ENCODE assay signal across 30 cellular contexts in genomic region chr10:3750884-3751283, GRCh38. TPM values are rescaled to one million over a fixed set of nuclear protein-coding genes. Genes with fewer than 3 reads are reported as not detected.
A peak's percentile ranks its signal among the peaks of the same experiment; 100 is the strongest.
DNase-seq lines count a peak whose midpoint lies in the region; ATAC-seq and TF ChIP-seq lines count a peak whose summit lies in the region.
"Had no signal": no experiment of that assay in that cellular context is flagged by ENCODE, and none has a peak within 500 bp of the region (broad histone marks: within the 10 kb centered on the region; RNA-seq: fewer than 3 reads in every experiment).

No MANE protein-coding gene starts in this region.

- H3K4me3 Mint-ChIP-seq in activated CD4-positive, alpha-beta T cell treated with anti-CD3 and anti-CD28 coated beads, Interleukin-2, amount 10 ng/mL, durations not matched to agents 7 days and 5 days, result no peak overlapping the region
- H3K4me3 Mint-ChIP-seq in activated CD4-positive, alpha-beta T cell treated with anti-CD3 and anti-CD28 coated beads for 36 hours, result no peak overlapping the region
- no peak overlapping the region for H3K4me3 Mint-ChIP-seq in nephron progenitor cell
- H3K4me3 Mint-ChIP-seq: activated naive CD8-positive, alpha-beta T cell treated with anti-CD3 and anti-CD28 coated beads for 36 hours; activated T-cell treated with anti-CD3 and anti-CD28 coated beads, Interleukin-2, amount 50 U/mL, for 4 hours; IgD-negative memory B cell; natural killer cell; T-helper 2 cell treated with Interferon-gamma antibody and Interleukin-4, amounts not matched to agents 5 μg/mL and 100 μg/mL, for 36 hours had no signal

- H3K9me3 Mint-ChIP-seq in activated CD4-positive, alpha-beta T cell treated with anti-CD3 and anti-CD28 coated beads, Interleukin-2, amount 10 ng/mL, durations not matched to agents 7 days and 5 days, result no peaks in the 10 kb centered on the region
- no peaks in the 10 kb centered on the region for H3K9me3 Mint-ChIP-seq in activated CD4-positive, alpha-beta T cell treated with anti-CD3 and anti-CD28 coated beads for 36 hours (ENCODE audit: low read depth)
- H3K9me3 Mint-ChIP-seq in nephron progenitor cell, result no peaks in the 10 kb centered on the region
- H3K9me3 Mint-ChIP-seq: activated naive CD8-positive, alpha-beta T cell treated with anti-CD3 and anti-CD28 coated beads for 36 hours; activated T-cell treated with anti-CD3 and anti-CD28 coated beads, Interleukin-2, amount 50 U/mL, for 4 hours; IgD-negative memory B cell; natural killer cell; T-helper 2 cell treated with Interferon-gamma antibody and Interleukin-4, amounts not matched to agents 5 μg/mL and 100 μg/mL, for 36 hours had no signal

- peaks cover 12 to 55% (median 38%) of the 10 kb centered on the region in 5 donors for H3K4me1 ChIP-seq in subcutaneous abdominal adipose tissue (ENCODE audit: control insufficient read depth in 5 of 5, insufficient read depth in 5 of 5, low read length in 5 of 5)
- H3K4me1 ChIP-seq: colonic mucosa, parathyroid adenoma had no signal

- H3K9ac ChIP-seq in subcutaneous abdominal adipose tissue (ENCODE audit: low read length in 5 of 5), result no peak overlapping the region
- H3K9ac ChIP-seq: parathyroid adenoma had no signal

- no peak for TF ChIP-seq POLR2A in erythroblast (IDR thresholded peaks at IDR 0.05; ENCODE audit: low read length)

- no peak for ATAC-seq in activated CD4-positive, alpha-beta T cell treated with anti-CD3 and anti-CD28 coated beads for 36 hours
- ATAC-seq in HG03565 (IDR thresholded peaks at IDR 0.05; ENCODE audit: unreplicated experiment), result no peak
- ATAC-seq: activated T-cell treated with anti-CD3 and anti-CD28 coated beads, Interleukin-2, amount 50 U/mL, for 4 hours; mucosa of descending colon; natural killer cell had no signal

- peaks cover 21% of the 10 kb centered on the region for H3K4me1 Mint-ChIP-seq in activated CD4-positive, alpha-beta T cell treated with anti-CD3 and anti-CD28 coated beads, Interleukin-2, amount 10 ng/mL, durations not matched to agents 7 days and 5 days
- peaks cover 13% of the 10 kb centered on the region for H3K4me1 Mint-ChIP-seq in activated CD4-positive, alpha-beta T cell treated with anti-CD3 and anti-CD28 coated beads for 36 hours
- H3K4me1 Mint-ChIP-seq in nephron progenitor cell, result peaks cover 60% of the 10 kb centered on the region
- H3K4me1 Mint-ChIP-seq: natural killer cell had no signal

- TF ChIP-seq CTCF in nephron progenitor cell (IDR thresholded peaks at IDR 0.05), result no peak

- H3K9me3 ChIP-seq in subcutaneous abdominal adipose tissue (ENCODE audit: control insufficient read depth in 5 of 5, low read length in 5 of 5), result no peaks in the 10 kb centered on the region
- H3K9me3 ChIP-seq: Caco-2, colonic mucosa, mucosa of descending colon, right atrium auricular region, tibial artery had no signal

- H3K27ac ChIP-seq in subcutaneous abdominal adipose tissue (ENCODE audit: low read depth, low read length), result peak overlapping the region; percentile 93
- H3K27ac ChIP-seq: 22Rv1, colonic mucosa, parathyroid adenoma had no signal

- H3K4me3 ChIP-seq in subcutaneous abdominal adipose tissue (ENCODE audit: low read depth in 1 of 5, low read length in 5 of 5), result no peak overlapping the region
- H3K4me3 ChIP-seq: colonic mucosa, lung, mucosa of descending colon had no signal

- peak; percentile 2 for DNase-seq in activated CD4-positive, alpha-beta T cell treated with anti-CD3 and anti-CD28 coated beads, Interleukin-2, amount 10 ng/mL, durations not matched to agents 7 days and 5 days
- DNase-seq in activated CD4-positive, alpha-beta T cell treated with anti-CD3 and anti-CD28 coated beads for 36 hours, result no peak
- DNase-seq in ecto neural progenitor cell (ENCODE audit: low spot score), result peak; percentile 41
- peak; percentile 17 for DNase-seq in nephron progenitor cell
- DNase-seq in erythroblast (lab: John Stamatoyannopoulos, UW), result no peak
- no peak for DNase-seq in islet precursor cell
- DNase-seq: activated gamma-delta T cell; activated naive CD8-positive, alpha-beta T cell treated with anti-CD3 and anti-CD28 coated beads for 36 hours; activated T-cell treated with anti-CD3 and anti-CD28 coated beads, Interleukin-2, amount 50 U/mL, for 4 hours; anterior cingulate cortex; Caco-2; colonic mucosa; effector CD8-positive, alpha-beta T cell; H7; kidney; mucosa of descending colon; natural killer cell; NCI-H1436; NCI-H2081 treated with DMSO at 0.1 percent for 48 hours; SIG-M5; tibial artery had no signal

- no peaks in the 10 kb centered on the region for H3K36me3 ChIP-seq in subcutaneous abdominal adipose tissue (ENCODE audit: control insufficient read depth in 5 of 5, insufficient read depth in 5 of 5, low read length in 5 of 5)
- H3K36me3 ChIP-seq: colonic mucosa, right atrium auricular region, tibial artery had no signal

- H3K36me3 Mint-ChIP-seq in activated CD4-positive, alpha-beta T cell treated with anti-CD3 and anti-CD28 coated beads, Interleukin-2, amount 10 ng/mL, durations not matched to agents 7 days and 5 days (ENCODE audit: low read depth), result no peaks in the 10 kb centered on the region
- no peaks in the 10 kb centered on the region for H3K36me3 Mint-ChIP-seq in activated CD4-positive, alpha-beta T cell treated with anti-CD3 and anti-CD28 coated beads for 36 hours (ENCODE audit: low read depth)
- no peaks in the 10 kb centered on the region for H3K36me3 Mint-ChIP-seq in nephron progenitor cell (ENCODE audit: low read depth)
- H3K36me3 Mint-ChIP-seq: activated naive CD8-positive, alpha-beta T cell treated with anti-CD3 and anti-CD28 coated beads for 36 hours; CD14-positive monocyte; natural killer cell had no signal

- H3K27me3 Mint-ChIP-seq in activated CD4-positive, alpha-beta T cell treated with anti-CD3 and anti-CD28 coated beads, Interleukin-2, amount 10 ng/mL, durations not matched to agents 7 days and 5 days, result peaks cover 2% of the 10 kb centered on the region
- no peaks in the 10 kb centered on the region for H3K27me3 Mint-ChIP-seq in activated CD4-positive, alpha-beta T cell treated with anti-CD3 and anti-CD28 coated beads for 36 hours
- H3K27me3 Mint-ChIP-seq in nephron progenitor cell (ENCODE audit: low read depth, poor library complexity), result no peaks in the 10 kb centered on the region
- H3K27me3 Mint-ChIP-seq: activated naive CD8-positive, alpha-beta T cell treated with anti-CD3 and anti-CD28 coated beads for 36 hours; IgD-negative memory B cell had no signal

- H3K27me3 ChIP-seq in subcutaneous abdominal adipose tissue (ENCODE audit: control insufficient read depth in 5 of 5, insufficient read depth in 4 of 5, low read length in 5 of 5), result no peaks in the 10 kb centered on the region
- H3K27me3 ChIP-seq: colonic mucosa, right atrium auricular region, tibial artery had no signal

- H3K27ac Mint-ChIP-seq in activated CD4-positive, alpha-beta T cell treated with anti-CD3 and anti-CD28 coated beads, Interleukin-2, amount 10 ng/mL, durations not matched to agents 7 days and 5 days, result no peak overlapping the region
- no peak overlapping the region for H3K27ac Mint-ChIP-seq in activated CD4-positive, alpha-beta T cell treated with anti-CD3 and anti-CD28 coated beads for 36 hours
- H3K27ac Mint-ChIP-seq in nephron progenitor cell, result peak overlapping the region; percentile 13
- H3K27ac Mint-ChIP-seq: activated naive CD8-positive, alpha-beta T cell treated with anti-CD3 and anti-CD28 coated beads for 36 hours; natural killer cell; T-helper 2 cell treated with Interferon-gamma antibody and Interleukin-4, amounts not matched to agents 5 μg/mL and 100 μg/mL, for 36 hours had no signal

- POLR2A ChIA-PET in activated CD4-positive, alpha-beta T cell treated with anti-CD3 and anti-CD28 coated beads, Interleukin-2, amount 10 ng/mL, durations not matched to agents 7 days and 5 days (lab: Charles Lee), result no interaction called here
- POLR2A ChIA-PET in activated CD4-positive, alpha-beta T cell treated with anti-CD3 and anti-CD28 coated beads for 36 hours (lab: Charles Lee), result no interaction called here

- CTCF ChIA-PET in activated CD4-positive, alpha-beta T cell treated with anti-CD3 and anti-CD28 coated beads, Interleukin-2, amount 10 ng/mL, durations not matched to agents 7 days and 5 days (lab: Charles Lee), result interaction anchor here (0.5 to 1.5 kb wide), 2 partner anchors 15 to 212 kb away, joined by 3 to 5 read pairs; no protein-coding TSS in a partner anchor
- CTCF ChIA-PET in activated CD4-positive, alpha-beta T cell treated with anti-CD3 and anti-CD28 coated beads for 36 hours (lab: Charles Lee), result no interaction called here

- intact Hi-C loops in activated CD4-positive, alpha-beta T cell treated with anti-CD3 and anti-CD28 coated beads for 36 hours (cut with DNase I, micrococcal nuclease), result no loop called here

RNA-seq across cellular contexts. Expression of gene KLF6, which starts 34.1 kb away (rescaled TPM):
- 100 to 1,000 TPM; 155 to 167 TPM for total RNA-seq in activated CD4-positive, alpha-beta T cell treated with anti-CD3 and anti-CD28 coated beads, Interleukin-2, amount 10 ng/mL, durations not matched to agents 7 days and 5 days
- 100 to 1,000 TPM; 107 to 114 TPM for total RNA-seq in activated CD4-positive, alpha-beta T cell treated with anti-CD3 and anti-CD28 coated beads for 36 hours

Comparison
In these comparisons a context has a peak if more than half of its experiments do, and no peak if none do; other contexts are left out.
1. DNase-seq: peak in activated CD4-positive, alpha-beta T cell treated with anti-CD3 and anti-CD28 coated beads, Interleukin-2, amount 10 ng/mL, durations not matched to agents 7 days and 5 days (single experiment), ecto neural progenitor cell (single experiment) and nephron progenitor cell (single experiment); none in activated CD4-positive, alpha-beta T cell treated with anti-CD3 and anti-CD28 coated beads for 36 hours (single experiment), erythroblast (0 of 2) and islet precursor cell (single experiment).